12 cellular contexts compared by ENCODE assay signal in the genomic region with DNA sequence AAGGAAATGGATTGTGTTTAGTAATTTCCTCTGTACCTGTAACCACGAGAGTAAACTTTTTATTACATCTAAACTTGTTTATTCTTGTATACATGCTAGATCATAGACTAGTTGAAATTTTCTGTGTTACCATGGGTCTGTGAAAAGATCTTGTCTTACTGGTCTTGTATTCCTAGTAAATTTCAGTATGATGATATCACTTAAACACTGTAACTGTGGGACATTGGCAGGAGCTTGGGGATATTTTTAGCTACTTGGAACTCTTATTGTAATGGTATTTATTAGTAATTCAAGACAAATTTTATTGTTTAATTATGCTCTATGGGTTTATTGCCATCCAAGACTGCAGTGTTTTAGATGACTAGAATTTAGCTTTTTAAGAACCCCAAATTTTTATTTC. TPM values are rescaled to one million over a fixed set of nuclear protein-coding genes. Genes with fewer than 3 reads are reported as not detected.
DNase-seq lines count a peak whose midpoint lies in the region; ATAC-seq and TF ChIP-seq lines count a peak whose summit lies in the region.
"Had no signal": no experiment of that assay in that cellular context is flagged by ENCODE, and none has a peak within 500 bp of the region (broad histone marks: within the 10 kb centered on the region; RNA-seq: fewer than 3 reads in every experiment).

No MANE protein-coding gene starts in this region.

- H3K27ac ChIP-seq in GM23248 (peak overlapping the region; percentile 67), foreskin keratinocyte (peak overlapping the region; percentile 4), substantia nigra (ENCODE audit: low read depth, low read length, poor library complexity, severe bottlenecking) (peak overlapping the region; percentile 82), A673 (ENCODE audit: low read depth, low read length, poor library complexity, severe bottlenecking) (no peak overlapping the region)

- 6 to 11% methylated on average over 1 of the region's 1 CpG for WGBS in GM23248 (ENCODE audit: low coverage in 1 of 2, low lambda C conversion rate in 2 of 2, missing lambda C conversion rate in 2 of 2), 2 experiments

- in situ Hi-C loops in GM23248 (cut with MboI), result no loop called here

- H3K9me3 ChIP-seq in GM23248 (ENCODE audit: low read depth) (no peaks in the 10 kb centered on the region), A673 (ENCODE audit: low read depth, low read length, poor library complexity, severe bottlenecking) (no peaks in the 10 kb centered on the region)

- H3F3A ChIP-seq in GM23248 (ENCODE audit: insufficient read depth), result peaks cover 29% of the 10 kb centered on the region

- H2AFZ ChIP-seq in GM23248, result no peak overlapping the region

- peak; percentile 83 for DNase-seq in GM23248
- DNase-seq in astrocyte of the hippocampus (ENCODE audit: low read depth, low spot score), result peak; percentile 61
- peak; percentile 53 to 68 for DNase-seq in foreskin keratinocyte
- no peak for DNase-seq in substantia nigra (lab: John Stamatoyannopoulos, UW)
- no peak for DNase-seq in GM10248 (ENCODE audit: extremely low spot score)
- DNase-seq in A673 (ENCODE audit: low spot score), result no peak
- DNase-seq: activated CD4-positive, CD25-positive, alpha-beta regulatory T cell; DND-41; NCI-H69; stimulated activated CD4-positive, alpha-beta T cell treated with anti-CD3 and anti-CD28 coated beads, Interleukin-12 subunit alpha, Interleukin-12 subunit beta, amount 100 ng/mL, for 4 hours had no signal

- intact Hi-C loops in A673 (cut with micrococcal nuclease; ENCODE audit: unreplicated experiment), result no loop called here

- no peaks in the 10 kb centered on the region for H3K36me3 ChIP-seq in GM23248 (ENCODE audit: low read depth)
- H3K36me3 ChIP-seq in A673 (ENCODE audit: insufficient read depth, low read length, poor library complexity, severe bottlenecking), result no peaks in the 10 kb centered on the region

- H3K79me2 ChIP-seq in GM23248 (ENCODE audit: insufficient read depth), result peaks cover 62% of the 10 kb centered on the region

- H3K4me3 ChIP-seq in GM23248 (no peak overlapping the region), A673 (ENCODE audit: low read depth, low read length, poor library complexity, severe bottlenecking) (no peak overlapping the region)
- H3K4me3 ChIP-seq: coronary artery had no signal

- no peak for TF ChIP-seq CTCF in foreskin keratinocyte (conservative IDR thresholded peaks at IDR 0.05)
- TF ChIP-seq CTCF in GM10248 (IDR thresholded peaks at IDR 0.05; ENCODE audit: control extremely low read depth, extremely low read depth, low read depth, missing control alignments), result no peak
- no peak for TF ChIP-seq CTCF in A673 (conservative IDR thresholded peaks at IDR 0.05; ENCODE audit: low read depth, low read length)

- no peaks in the 10 kb centered on the region for H3K27me3 ChIP-seq in GM23248 (replicated peaks; ENCODE audit: insufficient read depth)
- H3K27me3 ChIP-seq in foreskin keratinocyte, result no peaks in the 10 kb centered on the region
- no peaks in the 10 kb centered on the region for H3K27me3 ChIP-seq in A673 (replicated peaks; ENCODE audit: insufficient read depth, low read depth, low read length, poor library complexity)

- H3K9ac ChIP-seq in GM23248, result peak overlapping the region; percentile 48

- H3K4me1 ChIP-seq in GM23248 (ENCODE audit: insufficient read depth) (peaks cover 29% of the 10 kb centered on the region), foreskin keratinocyte (peaks cover 13% of the 10 kb centered on the region), A673 (ENCODE audit: insufficient read depth, low read length, poor library complexity, severe bottlenecking) (peaks cover 30% of the 10 kb centered on the region)

- CTCF ChIA-PET in GM10248 (lab: Yijun Ruan, JAX), result interaction anchor here (1.0 to 2.1 kb wide), 7 partner anchors 9 to 253 kb away, joined by 3 to 4 read pairs (median 3); no protein-coding TSS in a partner anchor
- CTCF ChIA-PET in A673 (lab: Charles Lee), result no interaction called here

- H3K9me2 ChIP-seq in GM23248 (ENCODE audit: insufficient read depth), result no peaks in the 10 kb centered on the region

- H4K20me1 ChIP-seq in GM23248 (ENCODE audit: insufficient read depth), result no peaks in the 10 kb centered on the region

- no TSS peak for BruUV-seq in A673 (replicated peaks; lab: Mats Ljungman, UMichigan)

- peak; percentile 31 for ATAC-seq in foreskin keratinocyte
- ATAC-seq in GM18520 (IDR thresholded peaks at IDR 0.05; ENCODE audit: unreplicated experiment), result no peak

- peak overlapping the region; percentile 67 for H3K4me2 ChIP-seq in GM23248 (ENCODE audit: unreplicated experiment)

- POLR2A ChIA-PET in GM10248 (lab: Yijun Ruan, JAX) (no interaction called here), A673 (lab: Charles Lee; ENCODE audit: low non-redundant PET) (no interaction called here)

RNA-seq across cellular contexts. Expression of gene TULP4, which starts 25.9 kb away (rescaled TPM):
- total RNA-seq in GM23248 (2014; rRNA removed; shearing (Covaris generic)), result 23.8 and 38.7 TPM in 2 replicates
- polyA plus RNA-seq in GM23248 (2016; fragmentation: Nextera tagmentation; extraction: Ambion mirVana), result 18.2 and 21.5 TPM in 2 replicates
- 40.9 and 50.0 TPM in 2 replicates for total RNA-seq in foreskin keratinocyte
- 2.0 and 2.2 TPM in 2 replicates for polyA plus RNA-seq in foreskin keratinocyte
- total RNA-seq in A673 (2021), result 76.0 and 82.0 TPM in 2 replicates

Comparison
In these comparisons a context has a peak if more than half of its experiments do, and no peak if none do; other contexts are left out.
1. DNase-seq: peak in GM23248 (single experiment), astrocyte of the hippocampus (single experiment) and foreskin keratinocyte (2 of 2); none in substantia nigra (0 of 49), GM10248 (single experiment) and A673 (single experiment).